Comparison of ENCODE assay signal across 8 cellular contexts in genomic region chr5:17305964-17306725, GRCh38.
DNase-seq lines count a peak whose midpoint lies in the region; ATAC-seq and TF ChIP-seq lines count a peak whose summit lies in the region.
"Had no signal": no experiment of that assay in that cellular context is flagged by ENCODE, and none has a peak within 500 bp of the region (broad histone marks: within the 10 kb centered on the region; RNA-seq: fewer than 3 reads in every experiment).

No MANE protein-coding gene starts in this region.

- in situ Hi-C loops in astrocyte of the cerebellum (cut with HindIII; ENCODE audit: low sequenced_read_pairs): no loop called here

- DNase-seq in LHCN-M2 (ENCODE audit: low read depth) (peak; percentile 59), astrocyte of the cerebellum (ENCODE audit: low read depth) (peak; percentile 20), iris pigment epithelial cell (ENCODE audit: low read depth) (peak; percentile 94), ureter (ENCODE audit: low spot score) (peak; percentile 84), NCI-H1092 treated with DMSO at 0.1 percent for 48 hours (lab: John Stamatoyannopoulos, UW) (no peak), cerebellar cortex (ENCODE audit: low spot score) (no peak)
- DNase-seq: activated CD4-positive, alpha-beta T cell treated with anti-CD3 and anti-CD28 coated beads, Interleukin-2, amount 10 ng/mL, durations not matched to agents 7 days and 5 days had no signal

- no peak for TF ChIP-seq CTCF in astrocyte of the cerebellum (IDR thresholded peaks at IDR 0.05; ENCODE audit: low read depth, low read length, missing control alignments)

- H3K4me3 ChIP-seq in astrocyte of the cerebellum (ENCODE audit: low read depth, low read length): no peak overlapping the region

- ATAC-seq in GM21360 (IDR thresholded peaks at IDR 0.05; ENCODE audit: unreplicated experiment): no peak

Comparison
In these comparisons a context has a peak if more than half of its experiments do, and no peak if none do; other contexts are left out.
1. DNase-seq: peak in LHCN-M2 (single experiment), astrocyte of the cerebellum (single experiment), iris pigment epithelial cell (single experiment) and ureter (single experiment); none in NCI-H1092 treated with DMSO at 0.1 percent for 48 hours (single experiment) and cerebellar cortex (single experiment).